ENCODE assay signal across 11 cellular contexts in the genomic region with DNA sequence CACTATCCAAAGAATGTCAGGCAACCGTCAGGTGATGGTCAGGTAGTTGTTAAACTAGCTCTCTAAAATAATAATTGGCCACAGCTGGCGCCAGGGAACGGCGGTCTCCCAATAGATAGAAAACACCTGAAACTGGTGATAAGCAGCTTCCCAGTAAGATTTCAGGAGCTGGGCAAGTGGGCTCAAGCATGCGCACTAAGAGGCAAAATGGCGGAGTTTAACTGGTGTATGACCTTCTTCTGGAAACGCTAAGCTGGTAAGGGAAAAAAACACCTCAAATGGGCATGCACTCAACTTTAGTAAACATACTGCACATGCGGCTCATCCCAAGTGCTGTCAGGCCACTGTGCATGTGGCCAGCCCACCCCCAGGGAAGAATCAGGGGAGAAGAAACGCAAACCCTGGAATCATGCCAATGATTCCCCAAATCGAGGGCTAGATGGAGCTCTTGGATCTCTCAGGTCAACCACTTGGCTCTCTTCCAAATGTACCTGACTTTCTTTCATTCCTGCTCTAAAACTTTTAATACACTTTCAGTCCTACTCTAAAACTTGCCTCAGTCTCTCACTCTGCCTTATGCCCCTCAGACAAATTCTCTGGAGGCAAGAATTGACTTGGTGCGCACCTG.
A peak's percentile ranks its signal among the peaks of the same experiment; 100 is the strongest.
DNase-seq lines count a peak whose midpoint lies in the region; ATAC-seq and TF ChIP-seq lines count a peak whose summit lies in the region.
"Had no signal": no experiment of that assay in that cellular context is flagged by ENCODE, and none has a peak within 500 bp of the region (broad histone marks: within the 10 kb centered on the region; RNA-seq: fewer than 3 reads in every experiment).

No MANE protein-coding gene starts in this region.

- POLR2A ChIA-PET in HEK293T (lab: Yijun Ruan, JAX): no interaction called here

- H3K4me1 ChIP-seq in ascending aorta: no peaks in the 10 kb centered on the region
- H3K4me1 ChIP-seq: uterus had no signal

- no peak overlapping the region for H3K4me3 ChIP-seq in NB4 (ENCODE audit: low read depth, low read length)
- no peak overlapping the region for H3K4me3 ChIP-seq in ascending aorta
- H3K4me3 ChIP-seq: spleen, uterus had no signal

- intact Hi-C loops in ascending aorta (cut with DNase I): no loop called here
- intact Hi-C loops in left colon (cut with DNase I, micrococcal nuclease): loop anchor here in 1 of 2 donors (10.0 kb wide), 1 partner anchor 1165 kb away; no protein-coding TSS in a partner anchor

- ATAC-seq in left colon: peak; percentile 59
- ATAC-seq in HG03280 (IDR thresholded peaks at IDR 0.05; ENCODE audit: unreplicated experiment): no peak
- ATAC-seq in GM21390 (IDR thresholded peaks at IDR 0.05; ENCODE audit: unreplicated experiment): no peak

- no peaks in the 10 kb centered on the region for H3K9me3 ChIP-seq in ascending aorta
- H3K9me3 ChIP-seq: spleen, uterus had no signal

- DNase-seq in COLO668 (lab: John Stamatoyannopoulos, UW; ENCODE audit: unreplicated experiment) (peak; percentile 16), NB4 (ENCODE audit: low read depth) (peak; percentile 16), ascending aorta (ENCODE audit: low spot score in 2 of 2) (no peak), left colon (no peak), HEK293T (ENCODE audit: extremely low spot score) (no peak)
- no peak for DNase-seq in stimulated activated CD4-positive, alpha-beta T cell treated with anti-CD3 and anti-CD28 coated beads, Interleukin-2, amount 100 ng/mL, for 48 hours
- DNase-seq: activated T-cell treated with anti-CD3 and anti-CD28 coated beads, Interleukin-2, amount 50 U/mL, for 48 hours; spleen had no signal

- TF ChIP-seq CTCF in NB4 (IDR thresholded peaks at IDR 0.05; ENCODE audit: low read depth, low read length): no peak
- peak in 2 of 3 experiments; percentile 22 to 48 for TF ChIP-seq CTCF in ascending aorta (IDR thresholded peaks at IDR 0.05)

- CTCF ChIA-PET in HEK293T (lab: Yijun Ruan, JAX): interaction anchor here (0.6 kb wide), 1 partner anchor 62 kb away, joined by 3 read pairs; no protein-coding TSS in a partner anchor

- H3K36me3 ChIP-seq in ascending aorta: no peaks in the 10 kb centered on the region
- H3K36me3 ChIP-seq: spleen, uterus had no signal

- no peak overlapping the region for H3K27ac ChIP-seq in ascending aorta
- H3K27ac ChIP-seq: spleen, uterus had no signal

- TF ChIP-seq POLR2A in NB4 (IDR thresholded peaks at IDR 0.05; ENCODE audit: extremely low read depth, insufficient read length): no peak

- H3K27me3 ChIP-seq in ascending aorta: no peaks in the 10 kb centered on the region
- H3K27me3 ChIP-seq: spleen, uterus had no signal

TF ChIP-seq in HEK293T, 16 proteins besides CTCF, POLR2A, EP300 and RAD21:
- TF ChIP-seq HDGF (IDR thresholded peaks at IDR 0.05; ENCODE audit: borderline replicate concordance): no peak
- no peak for TF ChIP-seq ELF4 (IDR thresholded peaks at IDR 0.05)
- no peak for TF ChIP-seq PKNOX1 (IDR thresholded peaks at IDR 0.05)
- no peak for TF ChIP-seq SUZ12 (IDR thresholded peaks at IDR 0.05)
- no peak for TF ChIP-seq ARNT (IDR thresholded peaks at IDR 0.05)
- TF ChIP-seq CTBP1 (IDR thresholded peaks at IDR 0.05; ENCODE audit: borderline replicate concordance): no peak
- TF ChIP-seq BHLHE40 (IDR thresholded peaks at IDR 0.05; ENCODE audit: borderline replicate concordance): no peak
- TF ChIP-seq TARDBP (IDR thresholded peaks at IDR 0.05): no peak
- TF ChIP-seq FOXM1 (IDR thresholded peaks at IDR 0.05; ENCODE audit: borderline replicate concordance): no peak
- TF ChIP-seq ZNF384 (IDR thresholded peaks at IDR 0.05): no peak
- TF ChIP-seq NFRKB (IDR thresholded peaks at IDR 0.05): no peak
- TF ChIP-seq FOXA1 (IDR thresholded peaks at IDR 0.05): no peak
- TF ChIP-seq FOXK2 (IDR thresholded peaks at IDR 0.05): no peak
- TF ChIP-seq LEF1 (IDR thresholded peaks at IDR 0.05; ENCODE audit: borderline replicate concordance): no peak
- no peak for TF ChIP-seq SP1 (IDR thresholded peaks at IDR 0.05)
- no peak for TF ChIP-seq L3MBTL2 (conservative IDR thresholded peaks at IDR 0.05)

Comparison
In these comparisons a context has a peak if more than half of its experiments do, and no peak if none do; other contexts are left out.
1. DNase-seq: peak in COLO668 (single experiment) and NB4 (single experiment); none in ascending aorta (0 of 2), left colon (0 of 2), stimulated activated CD4-positive, alpha-beta T cell treated with anti-CD3 and anti-CD28 coated beads, Interleukin-2, amount 100 ng/mL, for 48 hours (0 of 2) and HEK293T (single experiment).